ENCODE assay signal across 9 cellular contexts in the genomic region with DNA sequence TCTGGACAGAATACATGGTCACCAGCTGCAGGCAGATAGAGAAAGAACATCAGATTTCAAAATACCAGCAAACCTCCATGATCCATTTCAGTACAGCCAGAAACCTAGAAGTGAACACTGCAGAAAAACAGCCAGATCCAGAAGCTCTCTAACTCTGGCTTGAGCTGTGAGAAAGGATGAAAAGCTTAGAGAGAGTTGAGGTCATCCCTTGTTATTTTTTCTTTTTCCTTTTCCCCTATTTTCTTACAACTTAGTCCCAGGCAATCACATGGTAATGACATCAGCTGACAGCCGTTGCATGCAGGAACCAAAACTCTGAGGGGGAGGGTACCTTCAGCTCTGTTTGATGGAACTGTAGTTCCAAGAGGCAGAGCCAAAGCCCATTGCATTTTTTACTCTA.
DNase-seq lines count a peak whose midpoint lies in the region; ATAC-seq and TF ChIP-seq lines count a peak whose summit lies in the region.
"Had no signal": no experiment of that assay in that cellular context is flagged by ENCODE, and none has a peak within 500 bp of the region (broad histone marks: within the 10 kb centered on the region; RNA-seq: fewer than 3 reads in every experiment).

No MANE protein-coding gene starts in this region.

- H3K4me1 ChIP-seq in heart left ventricle, result peaks cover 0 to 35% (median 22%) of the 10 kb centered on the region in 12 donors

- 3 to 15% (median 8%) methylated on average over 1 of the region's 1 CpG for WGBS in heart left ventricle, 4 donors

- H3K4me1 Mint-ChIP-seq in T-helper 2 cell treated with Interferon-gamma antibody and Interleukin-4, amounts not matched to agents 5 μg/mL and 100 μg/mL, for 36 hours (ENCODE audit: low read depth), result peaks cover 13% of the 10 kb centered on the region

- no peaks in the 10 kb centered on the region for H3K36me3 ChIP-seq in heart left ventricle

- peak; percentile 38 for ATAC-seq in SK-N-SH treated with all-trans-retinoic acid at 6 μM for 48 hours
- peak; percentile 57 to 81 (median 66) for ATAC-seq in heart left ventricle
- peak; percentile 75 for ATAC-seq in sciatic nerve

- H3K27ac ChIP-seq in heart left ventricle, result peak overlapping the region in 4 of 12 donors; percentile 15 to 48 (median 24)

- no peak for TF ChIP-seq POLR2A in heart left ventricle (IDR thresholded peaks at IDR 0.05)

- peak; percentile 37 for DNase-seq in H4 (ENCODE audit: low spot score)
- DNase-seq in heart left ventricle, result peak in 3 of 5 donors; percentile 28 to 49 (median 34)
- DNase-seq in sciatic nerve (ENCODE audit: low spot score), result no peak
- DNase-seq in NCI-H524 (lab: John Stamatoyannopoulos, UW), result no peak
- DNase-seq in NCI-H2029 (lab: John Stamatoyannopoulos, UW), result no peak
- DNase-seq in DMS153 (lab: John Stamatoyannopoulos, UW), result no peak
- no peak for DNase-seq in T-helper 2 cell treated with Interferon-gamma antibody and Interleukin-4, amounts not matched to agents 5 μg/mL and 100 μg/mL, for 36 hours (ENCODE audit: low spot score)
- DNase-seq: activated naive CD4-positive, alpha-beta T cell had no signal

- H3K4me3 Mint-ChIP-seq in T-helper 2 cell treated with Interferon-gamma antibody and Interleukin-4, amounts not matched to agents 5 μg/mL and 100 μg/mL, for 36 hours, result no peak overlapping the region

- no peaks in the 10 kb centered on the region for H3K27me3 Mint-ChIP-seq in T-helper 2 cell treated with Interferon-gamma antibody and Interleukin-4, amounts not matched to agents 5 μg/mL and 100 μg/mL, for 36 hours (ENCODE audit: low read depth)

- intact Hi-C loops in heart left ventricle (cut with DNase I), result loop anchor here in 1 of 10 donors (10.0 kb wide), 1 partner anchor 63 kb away; no protein-coding TSS in a partner anchor
- intact Hi-C loops in sciatic nerve (cut with DNase I), result no loop called here

- TF ChIP-seq CTCF in heart left ventricle (IDR thresholded peaks at IDR 0.05), result no peak

- H3K4me3 ChIP-seq in heart left ventricle, result no peak overlapping the region

- H3K36me3 Mint-ChIP-seq in T-helper 2 cell treated with Interferon-gamma antibody and Interleukin-4, amounts not matched to agents 5 μg/mL and 100 μg/mL, for 36 hours (ENCODE audit: low read depth), result peaks cover 2% of the 10 kb centered on the region

- no peaks in the 10 kb centered on the region for H3K9me3 ChIP-seq in heart left ventricle

- H3K9me3 Mint-ChIP-seq in T-helper 2 cell treated with Interferon-gamma antibody and Interleukin-4, amounts not matched to agents 5 μg/mL and 100 μg/mL, for 36 hours, result no peaks in the 10 kb centered on the region

- no peak overlapping the region for H3K27ac Mint-ChIP-seq in T-helper 2 cell treated with Interferon-gamma antibody and Interleukin-4, amounts not matched to agents 5 μg/mL and 100 μg/mL, for 36 hours

- H3K27me3 ChIP-seq in heart left ventricle, result no peaks in the 10 kb centered on the region

TF ChIP-seq in SK-N-SH treated with all-trans-retinoic acid at 6 μM for 48 hours, 23 proteins besides CTCF, POLR2A, EP300 and RAD21:
- TF ChIP-seq, protein P1, sequence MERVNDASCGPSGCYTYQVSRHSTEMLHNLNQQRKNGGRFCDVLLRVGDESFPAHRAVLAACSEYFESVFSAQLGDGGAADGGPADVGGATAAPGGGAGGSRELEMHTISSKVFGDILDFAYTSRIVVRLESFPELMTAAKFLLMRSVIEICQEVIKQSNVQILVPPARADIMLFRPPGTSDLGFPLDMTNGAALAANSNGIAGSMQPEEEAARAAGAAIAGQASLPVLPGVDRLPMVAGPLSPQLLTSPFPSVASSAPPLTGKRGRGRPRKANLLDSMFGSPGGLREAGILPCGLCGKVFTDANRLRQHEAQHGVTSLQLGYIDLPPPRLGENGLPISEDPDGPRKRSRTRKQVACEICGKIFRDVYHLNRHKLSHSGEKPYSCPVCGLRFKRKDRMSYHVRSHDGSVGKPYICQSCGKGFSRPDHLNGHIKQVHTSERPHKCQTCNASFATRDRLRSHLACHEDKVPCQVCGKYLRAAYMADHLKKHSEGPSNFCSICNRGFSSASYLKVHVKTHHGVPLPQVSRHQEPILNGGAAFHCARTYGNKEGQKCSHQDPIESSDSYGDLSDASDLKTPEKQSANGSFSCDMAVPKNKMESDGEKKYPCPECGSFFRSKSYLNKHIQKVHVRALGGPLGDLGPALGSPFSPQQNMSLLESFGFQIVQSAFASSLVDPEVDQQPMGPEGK (CRISPR knock-in tag; IDR thresholded peaks at IDR 0.05; ENCODE audit: borderline replicate concordance), result no peak
- no peak for TF ChIP-seq TOX (CRISPR knock-in tag; IDR thresholded peaks at IDR 0.05; ENCODE audit: borderline replicate concordance)
- TF ChIP-seq SNAI2 (CRISPR knock-in tag; IDR thresholded peaks at IDR 0.05), result no peak
- TF ChIP-seq ARNTL (CRISPR knock-in tag; IDR thresholded peaks at IDR 0.05; ENCODE audit: borderline replicate concordance, low read depth), result no peak
- TF ChIP-seq, protein P2, sequence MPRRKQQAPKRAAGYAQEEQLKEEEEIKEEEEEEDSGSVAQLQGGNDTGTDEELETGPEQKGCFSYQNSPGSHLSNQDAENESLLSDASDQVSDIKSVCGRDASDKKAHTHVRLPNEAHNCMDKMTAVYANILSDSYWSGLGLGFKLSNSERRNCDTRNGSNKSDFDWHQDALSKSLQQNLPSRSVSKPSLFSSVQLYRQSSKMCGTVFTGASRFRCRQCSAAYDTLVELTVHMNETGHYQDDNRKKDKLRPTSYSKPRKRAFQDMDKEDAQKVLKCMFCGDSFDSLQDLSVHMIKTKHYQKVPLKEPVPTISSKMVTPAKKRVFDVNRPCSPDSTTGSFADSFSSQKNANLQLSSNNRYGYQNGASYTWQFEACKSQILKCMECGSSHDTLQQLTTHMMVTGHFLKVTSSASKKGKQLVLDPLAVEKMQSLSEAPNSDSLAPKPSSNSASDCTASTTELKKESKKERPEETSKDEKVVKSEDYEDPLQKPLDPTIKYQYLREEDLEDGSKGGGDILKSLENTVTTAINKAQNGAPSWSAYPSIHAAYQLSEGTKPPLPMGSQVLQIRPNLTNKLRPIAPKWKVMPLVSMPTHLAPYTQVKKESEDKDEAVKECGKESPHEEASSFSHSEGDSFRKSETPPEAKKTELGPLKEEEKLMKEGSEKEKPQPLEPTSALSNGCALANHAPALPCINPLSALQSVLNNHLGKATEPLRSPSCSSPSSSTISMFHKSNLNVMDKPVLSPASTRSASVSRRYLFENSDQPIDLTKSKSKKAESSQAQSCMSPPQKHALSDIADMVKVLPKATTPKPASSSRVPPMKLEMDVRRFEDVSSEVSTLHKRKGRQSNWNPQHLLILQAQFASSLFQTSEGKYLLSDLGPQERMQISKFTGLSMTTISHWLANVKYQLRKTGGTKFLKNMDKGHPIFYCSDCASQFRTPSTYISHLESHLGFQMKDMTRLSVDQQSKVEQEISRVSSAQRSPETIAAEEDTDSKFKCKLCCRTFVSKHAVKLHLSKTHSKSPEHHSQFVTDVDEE (CRISPR knock-in tag; IDR thresholded peaks at IDR 0.05), result no peak
- TF ChIP-seq OSR1 (CRISPR knock-in tag; IDR thresholded peaks at IDR 0.05), result no peak
- TF ChIP-seq ZNF565 (CRISPR knock-in tag; conservative IDR thresholded peaks at IDR 0.05; ENCODE audit: low read depth), result no peak

Comparison
In these comparisons a context has a peak if more than half of its experiments do, and no peak if none do; other contexts are left out.
1. DNase-seq: peak in H4 (single experiment) and heart left ventricle (3 of 5); none in sciatic nerve (single experiment), NCI-H524 (0 of 2), NCI-H2029 (single experiment), DMS153 (single experiment) and T-helper 2 cell treated with Interferon-gamma antibody and Interleukin-4, amounts not matched to agents 5 μg/mL and 100 μg/mL, for 36 hours (single experiment).
2. Peak in every context shown above with its lines, with median percentiles within 50 percentile points of each other: ATAC-seq.